1 cellular context compared by ENCODE assay signal in genomic region chr6:115133790-115134189, GRCh38.
TF ChIP-seq lines count a peak whose summit lies in the region.

No MANE protein-coding gene starts in this region.

TF ChIP-seq in K562, 482 proteins besides CTCF, POLR2A, EP300 and RAD21:
- TF ChIP-seq ZNF57 (CRISPR knock-in tag; IDR thresholded peaks at IDR 0.05) = no peak
- TF ChIP-seq HOXB6 (CRISPR knock-in tag; IDR thresholded peaks at IDR 0.05; ENCODE audit: borderline replicate concordance) = no peak
- TF ChIP-seq ZNF3 (CRISPR knock-in tag; IDR thresholded peaks at IDR 0.05) = no peak
- peak; percentile 61 for TF ChIP-seq MEIS2 (IDR thresholded peaks at IDR 0.05; ENCODE audit: partially characterized antibody)
- TF ChIP-seq FOXM1 (IDR thresholded peaks at IDR 0.05; ENCODE audit: low read depth) = no peak
- TF ChIP-seq FOXM1 (CRISPR knock-in tag; IDR thresholded peaks at IDR 0.05; ENCODE audit: low read depth) = no peak
- no peak for TF ChIP-seq ARID1B (IDR thresholded peaks at IDR 0.05)
- no peak for TF ChIP-seq PREB (CRISPR knock-in tag; IDR thresholded peaks at IDR 0.05)
- TF ChIP-seq CEBPG (CRISPR knock-in tag; IDR thresholded peaks at IDR 0.05) = 0 out of 2 replicates have a peak, but pooled peaks have one; percentile 31
- TF ChIP-seq CEBPG (tag; conservative IDR thresholded peaks at IDR 0.05 in 1 of 2, IDR thresholded peaks at IDR 0.05 in 1 of 2) = peak; percentile 72 to 74
- TF ChIP-seq PKNOX1 (IDR thresholded peaks at IDR 0.05) = peak; percentile 57; the same call in 1 of the 2 replicates
- peak; percentile 68; the same call in 1 of the 2 replicates for TF ChIP-seq ATF4 (CRISPR knock-in tag; IDR thresholded peaks at IDR 0.05)
- TF ChIP-seq ZNF133 (CRISPR knock-in tag; IDR thresholded peaks at IDR 0.05) = no peak
- peak; percentile 51; the same call in 1 of the 2 replicates for TF ChIP-seq ZSCAN32 (CRISPR knock-in tag; IDR thresholded peaks at IDR 0.05)
- TF ChIP-seq PYGO2 (tag; IDR thresholded peaks at IDR 0.05) = no peak
- no peak for TF ChIP-seq MCM3 (IDR thresholded peaks at IDR 0.05)
- TF ChIP-seq MED1 (CRISPR knock-in tag; IDR thresholded peaks at IDR 0.05; ENCODE audit: borderline replicate concordance) = no peak
